1 cellular context compared by ENCODE assay signal in genomic region chr2:98463551-98463971, GRCh38.
TF ChIP-seq lines count a peak whose summit lies in the region.

No MANE protein-coding gene starts in this region.

TF ChIP-seq in WTC11, 78 proteins besides CTCF, POLR2A, EP300 and RAD21 (continued from another document):
- TF ChIP-seq, protein P1, sequence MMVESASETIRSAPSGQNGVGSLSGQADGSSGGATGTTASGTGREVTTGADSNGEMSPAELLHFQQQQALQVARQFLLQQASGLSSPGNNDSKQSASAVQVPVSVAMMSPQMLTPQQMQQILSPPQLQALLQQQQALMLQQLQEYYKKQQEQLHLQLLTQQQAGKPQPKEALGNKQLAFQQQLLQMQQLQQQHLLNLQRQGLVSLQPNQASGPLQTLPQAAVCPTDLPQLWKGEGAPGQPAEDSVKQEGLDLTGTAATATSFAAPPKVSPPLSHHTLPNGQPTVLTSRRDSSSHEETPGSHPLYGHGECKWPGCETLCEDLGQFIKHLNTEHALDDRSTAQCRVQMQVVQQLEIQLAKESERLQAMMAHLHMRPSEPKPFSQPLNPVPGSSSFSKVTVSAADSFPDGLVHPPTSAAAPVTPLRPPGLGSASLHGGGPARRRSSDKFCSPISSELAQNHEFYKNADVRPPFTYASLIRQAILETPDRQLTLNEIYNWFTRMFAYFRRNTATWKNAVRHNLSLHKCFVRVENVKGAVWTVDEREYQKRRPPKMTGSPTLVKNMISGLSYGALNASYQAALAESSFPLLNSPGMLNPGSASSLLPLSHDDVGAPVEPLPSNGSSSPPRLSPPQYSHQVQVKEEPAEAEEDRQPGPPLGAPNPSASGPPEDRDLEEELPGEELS (CRISPR knock-in tag; IDR thresholded peaks at IDR 0.05) = peak; percentile 52; the same call in 1 of the 2 replicates
- TF ChIP-seq SP1 (CRISPR knock-in tag; conservative IDR thresholded peaks at IDR 0.05) (no peak), CDX4 (CRISPR knock-in tag; IDR thresholded peaks at IDR 0.05; ENCODE audit: borderline replicate concordance) (no peak), IRF1 (CRISPR knock-in tag; IDR thresholded peaks at IDR 0.05) (no peak), HMGA2 (CRISPR knock-in tag; IDR thresholded peaks at IDR 0.05) (no peak), TEAD1 (CRISPR knock-in tag; IDR thresholded peaks at IDR 0.05) (0 out of 2 replicates have a peak, but pooled peaks have one; percentile 38), GTF2I (CRISPR knock-in tag; conservative IDR thresholded peaks at IDR 0.05) (no peak), ETV6 (CRISPR knock-in tag; IDR thresholded peaks at IDR 0.05) (peak; percentile 88), CREM (CRISPR knock-in tag; IDR thresholded peaks at IDR 0.05) (no peak), ZNF138 (CRISPR knock-in tag; conservative IDR thresholded peaks at IDR 0.05) (peak; percentile 65; the same call in 1 of the 2 replicates), ZBTB21 (CRISPR knock-in tag; IDR thresholded peaks at IDR 0.05; ENCODE audit: borderline replicate concordance) (peak; percentile 33; the same call in 1 of the 2 replicates), ZNF425 (CRISPR knock-in tag; conservative IDR thresholded peaks at IDR 0.05) (no peak), NFYB (CRISPR knock-in tag; conservative IDR thresholded peaks at IDR 0.05; ENCODE audit: low read depth) (no peak), MAX (CRISPR knock-in tag; IDR thresholded peaks at IDR 0.05) (peak; percentile 54; the same call in 1 of the 2 replicates)
- TF ChIP-seq, protein P2, sequence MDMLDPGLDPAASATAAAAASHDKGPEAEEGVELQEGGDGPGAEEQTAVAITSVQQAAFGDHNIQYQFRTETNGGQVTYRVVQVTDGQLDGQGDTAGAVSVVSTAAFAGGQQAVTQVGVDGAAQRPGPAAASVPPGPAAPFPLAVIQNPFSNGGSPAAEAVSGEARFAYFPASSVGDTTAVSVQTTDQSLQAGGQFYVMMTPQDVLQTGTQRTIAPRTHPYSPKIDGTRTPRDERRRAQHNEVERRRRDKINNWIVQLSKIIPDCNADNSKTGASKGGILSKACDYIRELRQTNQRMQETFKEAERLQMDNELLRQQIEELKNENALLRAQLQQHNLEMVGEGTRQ (CRISPR knock-in tag; IDR thresholded peaks at IDR 0.05) = peak; percentile 19; the same call in 1 of the 2 replicates
- TF ChIP-seq, protein P3, sequence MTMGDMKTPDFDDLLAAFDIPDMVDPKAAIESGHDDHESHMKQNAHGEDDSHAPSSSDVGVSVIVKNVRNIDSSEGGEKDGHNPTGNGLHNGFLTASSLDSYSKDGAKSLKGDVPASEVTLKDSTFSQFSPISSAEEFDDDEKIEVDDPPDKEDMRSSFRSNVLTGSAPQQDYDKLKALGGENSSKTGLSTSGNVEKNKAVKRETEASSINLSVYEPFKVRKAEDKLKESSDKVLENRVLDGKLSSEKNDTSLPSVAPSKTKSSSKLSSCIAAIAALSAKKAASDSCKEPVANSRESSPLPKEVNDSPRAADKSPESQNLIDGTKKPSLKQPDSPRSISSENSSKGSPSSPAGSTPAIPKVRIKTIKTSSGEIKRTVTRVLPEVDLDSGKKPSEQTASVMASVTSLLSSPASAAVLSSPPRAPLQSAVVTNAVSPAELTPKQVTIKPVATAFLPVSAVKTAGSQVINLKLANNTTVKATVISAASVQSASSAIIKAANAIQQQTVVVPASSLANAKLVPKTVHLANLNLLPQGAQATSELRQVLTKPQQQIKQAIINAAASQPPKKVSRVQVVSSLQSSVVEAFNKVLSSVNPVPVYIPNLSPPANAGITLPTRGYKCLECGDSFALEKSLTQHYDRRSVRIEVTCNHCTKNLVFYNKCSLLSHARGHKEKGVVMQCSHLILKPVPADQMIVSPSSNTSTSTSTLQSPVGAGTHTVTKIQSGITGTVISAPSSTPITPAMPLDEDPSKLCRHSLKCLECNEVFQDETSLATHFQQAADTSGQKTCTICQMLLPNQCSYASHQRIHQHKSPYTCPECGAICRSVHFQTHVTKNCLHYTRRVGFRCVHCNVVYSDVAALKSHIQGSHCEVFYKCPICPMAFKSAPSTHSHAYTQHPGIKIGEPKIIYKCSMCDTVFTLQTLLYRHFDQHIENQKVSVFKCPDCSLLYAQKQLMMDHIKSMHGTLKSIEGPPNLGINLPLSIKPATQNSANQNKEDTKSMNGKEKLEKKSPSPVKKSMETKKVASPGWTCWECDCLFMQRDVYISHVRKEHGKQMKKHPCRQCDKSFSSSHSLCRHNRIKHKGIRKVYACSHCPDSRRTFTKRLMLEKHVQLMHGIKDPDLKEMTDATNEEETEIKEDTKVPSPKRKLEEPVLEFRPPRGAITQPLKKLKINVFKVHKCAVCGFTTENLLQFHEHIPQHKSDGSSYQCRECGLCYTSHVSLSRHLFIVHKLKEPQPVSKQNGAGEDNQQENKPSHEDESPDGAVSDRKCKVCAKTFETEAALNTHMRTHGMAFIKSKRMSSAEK (CRISPR knock-in tag; IDR thresholded peaks at IDR 0.05; ENCODE audit: borderline replicate concordance) = no peak
